1 cellular context compared by ENCODE assay signal in genomic region chr16:84356591-84357116, GRCh38.
A peak's percentile ranks its signal among the peaks of the same experiment; 100 is the strongest.
TF ChIP-seq lines count a peak whose summit lies in the region.

No MANE protein-coding gene starts in this region.

TF ChIP-seq in HepG2, 621 proteins besides CTCF, POLR2A, EP300 and RAD21 (continued from another document):
- peak; percentile 84 for TF ChIP-seq ZNF609 (CRISPR knock-in tag; IDR thresholded peaks at IDR 0.05; ENCODE audit: borderline replicate concordance)
- TF ChIP-seq IKZF5 (CRISPR knock-in tag; IDR thresholded peaks at IDR 0.05), result peak; percentile 53; the same call in 1 of the 2 replicates
- TF ChIP-seq GFI1 (CRISPR knock-in tag; IDR thresholded peaks at IDR 0.05; ENCODE audit: borderline replicate concordance), result peak; percentile 62; the same call in 1 of the 2 replicates
- TF ChIP-seq ISL2 (CRISPR knock-in tag; IDR thresholded peaks at IDR 0.05), result 0 out of 2 replicates have a peak, but pooled peaks have one; percentile 16
- TF ChIP-seq RXRA (CRISPR knock-in tag; IDR thresholded peaks at IDR 0.05), result peak; percentile 25; the same call in 1 of the 2 replicates
- TF ChIP-seq E2F2 (CRISPR knock-in tag; IDR thresholded peaks at IDR 0.05; ENCODE audit: borderline replicate concordance), result no peak
- TF ChIP-seq FOXP4 (CRISPR knock-in tag; IDR thresholded peaks at IDR 0.05), result peak; percentile 77
- TF ChIP-seq ATRX (CRISPR knock-in tag; IDR thresholded peaks at IDR 0.05; ENCODE audit: borderline replicate concordance), result no peak
- TF ChIP-seq RERE (CRISPR knock-in tag; IDR thresholded peaks at IDR 0.05; ENCODE audit: low read depth), result peak; percentile 79; the same call in 1 of the 2 replicates
- TF ChIP-seq ZNF350 (CRISPR knock-in tag; IDR thresholded peaks at IDR 0.05; ENCODE audit: borderline replicate concordance, low read depth), result 0 out of 2 replicates have a peak, but pooled peaks have one; percentile 25
